8 cellular contexts compared by ENCODE assay signal in genomic region chr6:82246802-82247633, GRCh38. TPM values are rescaled to one million over a fixed set of nuclear protein-coding genes. Genes with fewer than 3 reads are reported as not detected.
DNase-seq lines count a peak whose midpoint lies in the region; ATAC-seq lines count a peak whose summit lies in the region.

No MANE protein-coding gene starts in this region.

- H3K27ac ChIP-seq in SJSA1: peak overlapping the region; percentile 91
- H3K27ac ChIP-seq in cingulate gyrus (ENCODE audit: low read depth, low read length): peak overlapping the region; percentile 90

- H3K36me3 ChIP-seq in SJSA1: peaks cover 28% of the 10 kb centered on the region

- H3K4me3 Mint-ChIP-seq in stimulated activated effector memory CD8-positive, alpha-beta T cell treated with anti-CD3 and anti-CD28 coated beads, Interleukin-12 subunit alpha, Interleukin-12 subunit beta, amount 100 ng/mL, for 72 hours: peak overlapping the region; percentile 88

- no peaks in the 10 kb centered on the region for H3K27me3 ChIP-seq in SJSA1 (replicated peaks)

- ATAC-seq in GM21526 (IDR thresholded peaks at IDR 0.05; ENCODE audit: low FRiP score, unreplicated experiment): peak; percentile 47
- ATAC-seq in stimulated activated effector memory CD8-positive, alpha-beta T cell treated with anti-CD3 and anti-CD28 coated beads, Interleukin-12 subunit alpha, Interleukin-12 subunit beta, amount 100 ng/mL, for 72 hours: peak; percentile 65

- no peaks in the 10 kb centered on the region for H3K9me3 Mint-ChIP-seq in stimulated activated effector memory CD8-positive, alpha-beta T cell treated with anti-CD3 and anti-CD28 coated beads, Interleukin-12 subunit alpha, Interleukin-12 subunit beta, amount 100 ng/mL, for 72 hours

- H3K36me3 Mint-ChIP-seq in stimulated activated effector memory CD8-positive, alpha-beta T cell treated with anti-CD3 and anti-CD28 coated beads, Interleukin-12 subunit alpha, Interleukin-12 subunit beta, amount 100 ng/mL, for 72 hours: peaks cover 26% of the 10 kb centered on the region

- H3K4me1 Mint-ChIP-seq in stimulated activated effector memory CD8-positive, alpha-beta T cell treated with anti-CD3 and anti-CD28 coated beads, Interleukin-12 subunit alpha, Interleukin-12 subunit beta, amount 100 ng/mL, for 72 hours: peaks cover 43% of the 10 kb centered on the region

- peaks cover 22% of the 10 kb centered on the region for H3K4me1 ChIP-seq in SJSA1 (replicated peaks)

- H3K9me3 ChIP-seq in SJSA1 (replicated peaks): peaks cover 6% of the 10 kb centered on the region; the same call in 1 of the 2 replicates

- DNase-seq in NCI-H82 (lab: John Stamatoyannopoulos, UW): peak; percentile 66
- no peak for DNase-seq in NCI-H82 treated with DMSO at 0.1 percent for 48 hours (lab: John Stamatoyannopoulos, UW; ENCODE audit: unreplicated experiment)
- peak; percentile 69 for DNase-seq in HT-29 (ENCODE audit: low spot score)
- DNase-seq in SJSA1 (ENCODE audit: low read depth in 1 of 2, low spot score in 2 of 2): peak; percentile 71 to 76
- DNase-seq in kidney tubule cell (ENCODE audit: low spot score): peak; percentile 74
- DNase-seq in stimulated activated effector memory CD8-positive, alpha-beta T cell treated with anti-CD3 and anti-CD28 coated beads, Interleukin-12 subunit alpha, Interleukin-12 subunit beta, amount 100 ng/mL, for 72 hours (ENCODE audit: low spot score in 2 of 2): no peak

- H3K27ac Mint-ChIP-seq in stimulated activated effector memory CD8-positive, alpha-beta T cell treated with anti-CD3 and anti-CD28 coated beads, Interleukin-12 subunit alpha, Interleukin-12 subunit beta, amount 100 ng/mL, for 72 hours: peak overlapping the region; percentile 98

- H3K4me3 ChIP-seq in SJSA1: peak overlapping the region; percentile 70

RNA-seq across cellular contexts. Expression of gene IBTK, which starts 0.5 kb away (rescaled TPM):
- 11.3 and 14.5 TPM in 2 replicates for total RNA-seq in HT-29 (2014; rRNA removed; shearing (Covaris generic))
- total RNA-seq in SJSA1 (2014; rRNA removed; shearing (Covaris generic)): 47.0 and 48.5 TPM in 2 replicates

Comparison
In these comparisons a context has a peak if more than half of its experiments do, and no peak if none do; other contexts are left out.
1. DNase-seq: peak in NCI-H82 (single experiment), HT-29 (single experiment), SJSA1 (2 of 2) and kidney tubule cell (single experiment); none in NCI-H82 treated with DMSO at 0.1 percent for 48 hours (single experiment) and stimulated activated effector memory CD8-positive, alpha-beta T cell treated with anti-CD3 and anti-CD28 coated beads, Interleukin-12 subunit alpha, Interleukin-12 subunit beta, amount 100 ng/mL, for 72 hours (0 of 2).